Comparison of ENCODE assay signal across 9 cellular contexts in the genomic region with DNA sequence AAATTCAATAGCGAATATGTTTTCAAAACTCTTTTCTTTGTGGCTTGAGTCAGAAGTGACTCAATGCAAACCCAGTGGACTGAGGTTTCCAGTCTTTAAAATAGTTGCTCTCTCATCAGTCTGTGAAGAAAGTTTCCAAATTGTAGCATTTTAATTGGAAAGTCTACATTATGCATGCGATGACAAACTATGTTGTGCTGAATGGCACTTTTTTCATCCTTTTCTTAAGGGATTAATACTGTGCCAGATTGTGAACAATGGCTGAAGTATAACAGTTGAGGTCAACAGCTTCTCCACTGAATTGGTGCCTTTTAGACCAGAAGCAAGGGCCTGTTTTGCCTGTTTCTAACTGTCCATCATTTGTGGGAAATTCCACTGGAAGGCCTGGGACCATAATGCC.
DNase-seq lines count a peak whose midpoint lies in the region; ATAC-seq and TF ChIP-seq lines count a peak whose summit lies in the region.
"Had no signal": no experiment of that assay in that cellular context is flagged by ENCODE, and none has a peak within 500 bp of the region (broad histone marks: within the 10 kb centered on the region; RNA-seq: fewer than 3 reads in every experiment).

No MANE protein-coding gene starts in this region.

- TF ChIP-seq POLR2A in lower leg skin (IDR thresholded peaks at IDR 0.05) = no peak

- no peaks in the 10 kb centered on the region for H3K27me3 ChIP-seq in ACC112 (ENCODE audit: insufficient read depth, low read length)
- no peaks in the 10 kb centered on the region for H3K27me3 ChIP-seq in CD8-positive, alpha-beta T cell (ENCODE audit: insufficient read depth, low read length)

- no peak for ATAC-seq in CD8-positive, alpha-beta T cell

- H3K9me3 ChIP-seq in CD8-positive, alpha-beta T cell (ENCODE audit: low read length) = no peaks in the 10 kb centered on the region

- H3K4me1 Mint-ChIP-seq in HFFc6 (ENCODE audit: low read depth) (peaks cover 80% of the 10 kb centered on the region), brain (peaks cover 50% of the 10 kb centered on the region)
- no peaks in the 10 kb centered on the region for H3K4me1 Mint-ChIP-seq in CD8-positive, alpha-beta T cell (ENCODE audit: low read depth)

- 71 to 82% methylated on average over 2 of the region's 2 CpGs for WGBS in lower leg skin, 2 donors

- CTCF ChIA-PET in CD8-positive, alpha-beta T cell (lab: Charles Lee) = interaction anchor here (0.8 kb wide), 1 partner anchor 14 kb away, joined by 3 read pairs; no protein-coding TSS in a partner anchor

- no peak for TF ChIP-seq CTCF in HFFc6 (IDR thresholded peaks at IDR 0.05)
- TF ChIP-seq CTCF in brain (conservative IDR thresholded peaks at IDR 0.05) = no peak
- no peak for TF ChIP-seq CTCF in CD8-positive, alpha-beta T cell (IDR thresholded peaks at IDR 0.05)
- no peak for TF ChIP-seq CTCF in lower leg skin (IDR thresholded peaks at IDR 0.05)

- H3K27ac ChIP-seq in ACC112 (ENCODE audit: low read depth, low read length) = peak overlapping the region; percentile 79
- no peak overlapping the region for H3K27ac ChIP-seq in CD8-positive, alpha-beta T cell (ENCODE audit: low read depth, low read length)

- no peaks in the 10 kb centered on the region for H3K36me3 ChIP-seq in ACC112 (ENCODE audit: insufficient read depth, low read length)
- H3K36me3 ChIP-seq in CD8-positive, alpha-beta T cell (ENCODE audit: insufficient read depth, low read length) = no peaks in the 10 kb centered on the region

- DNase-seq in HFFc6 = peak; percentile 85
- DNase-seq in medulla oblongata (ENCODE audit: extremely low spot score) = peak; percentile 80
- DNase-seq in CD8-positive, alpha-beta T cell = no peak
- no peak for DNase-seq in lower leg skin (ENCODE audit: low spot score in 2 of 2)
- DNase-seq in NCI-H510A treated with DMSO at 0.1 percent for 48 hours (lab: John Stamatoyannopoulos, UW) = no peak
- no peak for DNase-seq in anterior cingulate cortex (lab: John Stamatoyannopoulos, UW)
- DNase-seq: activated naive CD4-positive, alpha-beta T cell treated with anti-CD3 and anti-CD28 coated beads for 36 hours had no signal

- no peaks in the 10 kb centered on the region for H3K79me2 ChIP-seq in ACC112 (ENCODE audit: control insufficient read depth, insufficient read depth, low read length, unreplicated experiment)

- POLR2A ChIA-PET in CD8-positive, alpha-beta T cell (lab: Charles Lee) = interaction anchor here (0.9 kb wide), 1 partner anchor 9 kb away, joined by 3 read pairs; no protein-coding TSS in a partner anchor

- H3K4me3 Mint-ChIP-seq in HFFc6 = peak overlapping the region; percentile 80
- H3K4me3 Mint-ChIP-seq in brain = peak overlapping the region in 3 of 5 experiments; percentile 1 to 67 (median 43)
- H3K4me3 Mint-ChIP-seq in CD8-positive, alpha-beta T cell = no peak overlapping the region
- H3K4me3 Mint-ChIP-seq: activated naive CD4-positive, alpha-beta T cell treated with anti-CD3 and anti-CD28 coated beads for 36 hours had no signal

- H3K9me3 Mint-ChIP-seq in HFFc6 (no peaks in the 10 kb centered on the region), brain (no peaks in the 10 kb centered on the region)
- no peaks in the 10 kb centered on the region for H3K9me3 Mint-ChIP-seq in CD8-positive, alpha-beta T cell
- H3K9me3 Mint-ChIP-seq: activated naive CD4-positive, alpha-beta T cell treated with anti-CD3 and anti-CD28 coated beads for 36 hours had no signal

- H2AFZ ChIP-seq in ACC112 (ENCODE audit: low read length, unreplicated experiment) = no peak overlapping the region

- peak overlapping the region; percentile 57 for H3K4me3 ChIP-seq in ACC112 (ENCODE audit: low read depth, low read length)
- H3K4me3 ChIP-seq in CD8-positive, alpha-beta T cell (ENCODE audit: low read depth, low read length) = no peak overlapping the region
- H3K4me3 ChIP-seq in lower leg skin (ENCODE audit: low read depth, poor library complexity, severe bottlenecking) = no peak overlapping the region

- H3K27me3 Mint-ChIP-seq in HFFc6 (ENCODE audit: insufficient read depth) = no peaks in the 10 kb centered on the region
- H3K27me3 Mint-ChIP-seq in brain = no peaks in the 10 kb centered on the region
- no peaks in the 10 kb centered on the region for H3K27me3 Mint-ChIP-seq in CD8-positive, alpha-beta T cell (ENCODE audit: low read depth)

- peaks cover 46% of the 10 kb centered on the region for H3K4me1 ChIP-seq in ACC112 (ENCODE audit: control insufficient read depth, insufficient read depth, low read length, unreplicated experiment)
- H3K4me1 ChIP-seq in CD8-positive, alpha-beta T cell (ENCODE audit: insufficient read depth, low read length) = no peaks in the 10 kb centered on the region

- intact Hi-C loops in CD8-positive, alpha-beta T cell (cut with DNase I, micrococcal nuclease) = no loop called here
- intact Hi-C loops in lower leg skin (cut with DNase I; ENCODE audit: low total_unique reads) = no loop called here

- peaks cover 10% of the 10 kb centered on the region for H3K36me3 Mint-ChIP-seq in HFFc6 (ENCODE audit: low read depth)
- H3K36me3 Mint-ChIP-seq in brain = peaks cover 11% of the 10 kb centered on the region
- H3K36me3 Mint-ChIP-seq in CD8-positive, alpha-beta T cell = peaks cover 27% of the 10 kb centered on the region

- peak overlapping the region; percentile 95 for H3K27ac Mint-ChIP-seq in HFFc6
- peak overlapping the region in 4 of 5 experiments; percentile 41 to 91 (median 88) for H3K27ac Mint-ChIP-seq in brain
- no peak overlapping the region for H3K27ac Mint-ChIP-seq in CD8-positive, alpha-beta T cell
- H3K27ac Mint-ChIP-seq: activated naive CD4-positive, alpha-beta T cell treated with anti-CD3 and anti-CD28 coated beads for 36 hours had no signal

Comparison
In these comparisons a context has a peak if more than half of its experiments do, and no peak if none do; other contexts are left out.
1. DNase-seq: peak in HFFc6 (single experiment) and medulla oblongata (single experiment); none in CD8-positive, alpha-beta T cell (0 of 7), lower leg skin (0 of 2), NCI-H510A treated with DMSO at 0.1 percent for 48 hours (single experiment) and anterior cingulate cortex (0 of 58).